ENCODE assay signal across 8 cellular contexts in genomic region chr21:38352536-38353219, GRCh38.
DNase-seq lines count a peak whose midpoint lies in the region; ATAC-seq and TF ChIP-seq lines count a peak whose summit lies in the region.

No MANE protein-coding gene starts in this region.

- H3K27ac ChIP-seq in A673 (ENCODE audit: low read depth, low read length, poor library complexity, severe bottlenecking): no peak overlapping the region

- no TSS peak for BruUV-seq in A673 (replicated peaks; lab: Mats Ljungman, UMichigan)

- peaks cover 9% of the 10 kb centered on the region for H3K4me1 Mint-ChIP-seq in activated CD4-positive, alpha-beta T cell treated with anti-CD3 and anti-CD28 coated beads, Interleukin-2, amount 10 ng/mL, durations not matched to agents 7 days and 5 days

- H3K27me3 Mint-ChIP-seq in activated CD4-positive, alpha-beta T cell treated with anti-CD3 and anti-CD28 coated beads, Interleukin-2, amount 10 ng/mL, durations not matched to agents 7 days and 5 days: no peaks in the 10 kb centered on the region

- H3K9me3 ChIP-seq in A673 (ENCODE audit: low read depth, low read length, poor library complexity, severe bottlenecking): no peaks in the 10 kb centered on the region

- no peak overlapping the region for H3K4me3 ChIP-seq in A673 (ENCODE audit: low read depth, low read length, poor library complexity, severe bottlenecking)

- no peak overlapping the region for H3K4me3 Mint-ChIP-seq in activated CD4-positive, alpha-beta T cell treated with anti-CD3 and anti-CD28 coated beads, Interleukin-2, amount 10 ng/mL, durations not matched to agents 7 days and 5 days

- TF ChIP-seq CTCF in A673 (conservative IDR thresholded peaks at IDR 0.05; ENCODE audit: low read depth, low read length) (peak; percentile 65), GM20000 (IDR thresholded peaks at IDR 0.05; ENCODE audit: extremely low read depth, missing control alignments) (peak; percentile 61)

- CTCF ChIA-PET in A673 (lab: Charles Lee): interaction anchor here (0.6 to 1.9 kb wide), 6 partner anchors 134 to 652 kb away, joined by 3 to 19 read pairs (median 6); no protein-coding TSS in a partner anchor
- CTCF ChIA-PET in activated CD4-positive, alpha-beta T cell treated with anti-CD3 and anti-CD28 coated beads, Interleukin-2, amount 10 ng/mL, durations not matched to agents 7 days and 5 days (lab: Charles Lee): interaction anchor here (0.6 to 1.3 kb wide), 8 partner anchors 9 to 264 kb away, joined by 3 to 4 read pairs (median 3); no protein-coding TSS in a partner anchor

- DNase-seq in A673 (ENCODE audit: low spot score) (peak; percentile 48), GM20000 (ENCODE audit: low spot score) (peak; percentile 52), NCI-H2171 treated with DMSO at 0.1 percent for 48 hours (lab: John Stamatoyannopoulos, UW) (peak; percentile 65), fibroblast of peridontal ligament (ENCODE audit: extremely low read depth) (peak; percentile 88), occipital lobe (lab: John Stamatoyannopoulos, UW) (peak; percentile 22)
- peak; percentile 50 for DNase-seq in activated CD4-positive, alpha-beta T cell treated with anti-CD3 and anti-CD28 coated beads, Interleukin-2, amount 10 ng/mL, durations not matched to agents 7 days and 5 days

- no peaks in the 10 kb centered on the region for H3K36me3 ChIP-seq in A673 (ENCODE audit: insufficient read depth, low read length, poor library complexity, severe bottlenecking)

- POLR2A ChIA-PET in A673 (lab: Charles Lee; ENCODE audit: low non-redundant PET): no interaction called here
- POLR2A ChIA-PET in activated CD4-positive, alpha-beta T cell treated with anti-CD3 and anti-CD28 coated beads, Interleukin-2, amount 10 ng/mL, durations not matched to agents 7 days and 5 days (lab: Charles Lee): no interaction called here

- ATAC-seq in HG03196 (IDR thresholded peaks at IDR 0.05; ENCODE audit: unreplicated experiment) (no peak), GM18870 (IDR thresholded peaks at IDR 0.05; ENCODE audit: unreplicated experiment) (no peak)

- no peaks in the 10 kb centered on the region for H3K36me3 Mint-ChIP-seq in activated CD4-positive, alpha-beta T cell treated with anti-CD3 and anti-CD28 coated beads, Interleukin-2, amount 10 ng/mL, durations not matched to agents 7 days and 5 days (ENCODE audit: low read depth)

- peaks cover 41% of the 10 kb centered on the region for H3K27me3 ChIP-seq in A673 (replicated peaks; ENCODE audit: insufficient read depth, low read depth, low read length, poor library complexity)

- H3K9me3 Mint-ChIP-seq in activated CD4-positive, alpha-beta T cell treated with anti-CD3 and anti-CD28 coated beads, Interleukin-2, amount 10 ng/mL, durations not matched to agents 7 days and 5 days: no peaks in the 10 kb centered on the region

- intact Hi-C loops in A673 (cut with micrococcal nuclease; ENCODE audit: unreplicated experiment): loop anchor here (1.0 to 5.0 kb wide), 2 partner anchors 133 to 640 kb away; no protein-coding TSS in a partner anchor

- H3K4me1 ChIP-seq in A673 (ENCODE audit: insufficient read depth, low read length, poor library complexity, severe bottlenecking): no peaks in the 10 kb centered on the region

- H3K27ac Mint-ChIP-seq in activated CD4-positive, alpha-beta T cell treated with anti-CD3 and anti-CD28 coated beads, Interleukin-2, amount 10 ng/mL, durations not matched to agents 7 days and 5 days: no peak overlapping the region

Comparison
In these comparisons a context has a peak if more than half of its experiments do, and no peak if none do; other contexts are left out.
1. DNase-seq: peak in every context shown above with its lines; median percentile 88 in fibroblast of peridontal ligament; 65 in NCI-H2171 treated with DMSO at 0.1 percent for 48 hours; 52 in GM20000; 50 in activated CD4-positive, alpha-beta T cell treated with anti-CD3 and anti-CD28 coated beads, Interleukin-2, amount 10 ng/mL, durations not matched to agents 7 days and 5 days; 48 in A673; 22 in occipital lobe.